ENCODE assay signal across 1 cellular context in the genomic region with DNA sequence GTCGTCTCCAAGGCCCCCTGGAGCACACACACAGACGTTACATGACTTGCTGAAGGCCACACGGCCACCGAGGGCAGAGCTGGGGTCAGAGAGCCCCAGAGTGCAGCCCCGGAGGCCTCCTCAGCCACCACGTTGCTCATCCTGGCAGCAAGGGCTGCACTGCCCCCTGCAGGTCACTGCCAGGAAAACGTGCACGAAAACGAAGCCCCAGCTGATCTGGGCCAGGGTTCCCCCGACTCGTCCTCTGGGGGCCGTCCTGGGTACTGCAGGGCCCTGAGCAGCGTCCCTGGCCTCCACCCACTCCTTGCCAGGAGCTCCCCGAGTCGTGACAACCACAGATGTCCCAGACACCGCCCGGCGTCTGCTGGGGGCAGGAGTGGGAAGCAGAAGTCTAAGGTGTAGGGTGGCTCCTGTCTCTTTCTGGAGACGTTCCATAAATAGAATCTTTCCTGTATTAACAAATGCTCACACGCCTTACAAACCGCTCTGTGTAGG.
A peak's percentile ranks its signal among the peaks of the same experiment; 100 is the strongest.
TF ChIP-seq lines count a peak whose summit lies in the region.

No MANE protein-coding gene starts in this region.

TF ChIP-seq in K562, 482 proteins besides CTCF, POLR2A, EP300 and RAD21 (continued from another document and continues in another):
- TF ChIP-seq, protein P1, sequence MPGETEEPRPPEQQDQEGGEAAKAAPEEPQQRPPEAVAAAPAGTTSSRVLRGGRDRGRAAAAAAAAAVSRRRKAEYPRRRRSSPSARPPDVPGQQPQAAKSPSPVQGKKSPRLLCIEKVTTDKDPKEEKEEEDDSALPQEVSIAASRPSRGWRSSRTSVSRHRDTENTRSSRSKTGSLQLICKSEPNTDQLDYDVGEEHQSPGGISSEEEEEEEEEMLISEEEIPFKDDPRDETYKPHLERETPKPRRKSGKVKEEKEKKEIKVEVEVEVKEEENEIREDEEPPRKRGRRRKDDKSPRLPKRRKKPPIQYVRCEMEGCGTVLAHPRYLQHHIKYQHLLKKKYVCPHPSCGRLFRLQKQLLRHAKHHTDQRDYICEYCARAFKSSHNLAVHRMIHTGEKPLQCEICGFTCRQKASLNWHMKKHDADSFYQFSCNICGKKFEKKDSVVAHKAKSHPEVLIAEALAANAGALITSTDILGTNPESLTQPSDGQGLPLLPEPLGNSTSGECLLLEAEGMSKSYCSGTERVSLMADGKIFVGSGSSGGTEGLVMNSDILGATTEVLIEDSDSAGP (CRISPR knock-in tag; IDR thresholded peaks at IDR 0.05) = peak; percentile 40; the same call in 1 of the 2 replicates
- TF ChIP-seq NBN (IDR thresholded peaks at IDR 0.05; ENCODE audit: low read depth) (peak; percentile 22; the same call in 1 of the 2 replicates), MCM2 (IDR thresholded peaks at IDR 0.05; ENCODE audit: low read depth) (no peak), CREB1 (IDR thresholded peaks at IDR 0.05) (no peak), CREB1 (CRISPR knock-in tag; IDR thresholded peaks at IDR 0.05) (peak; percentile 72; the same call in 1 of the 2 replicates), JUN (IDR thresholded peaks at IDR 0.05; ENCODE audit: borderline replicate concordance, low read depth, low read length) (peak; percentile 36; the same call in 1 of the 2 replicates), JUN (CRISPR knock-in tag; IDR thresholded peaks at IDR 0.05; ENCODE audit: borderline replicate concordance) (no peak), MAZ (CRISPR knock-in tag; conservative IDR thresholded peaks at IDR 0.05 in 1 of 2, IDR thresholded peaks at IDR 0.05 in 1 of 2) (peak; percentile 34 to 66; a peak in 2 of 4 replicates), XRCC5 (IDR thresholded peaks at IDR 0.05; ENCODE audit: low read depth, low read length) (peak; percentile 92), SIN3A (IDR thresholded peaks at IDR 0.05; ENCODE audit: borderline replicate concordance in 2 of 2, control insufficient read depth in 1 of 2, low read depth in 2 of 2, low read length in 2 of 2) (peak in 1 of 2 experiments; percentile 64; a peak in 1 of 4 replicates), CXXC5 (CRISPR knock-in tag; IDR thresholded peaks at IDR 0.05) (peak; percentile 67; the same call in 1 of the 2 replicates), FOXP1 (CRISPR knock-in tag; IDR thresholded peaks at IDR 0.05) (peak; percentile 61; the same call in 1 of the 2 replicates), GABPB1 (CRISPR knock-in tag; IDR thresholded peaks at IDR 0.05) (peak; percentile 75), ZBTB7A (IDR thresholded peaks at IDR 0.05; ENCODE audit: borderline replicate concordance, control insufficient read depth, low read depth, low read length) (peak; percentile 76; the same call in 1 of the 2 replicates), CBX1 (IDR thresholded peaks at IDR 0.05; ENCODE audit: low read depth) (peak; percentile 70; the same call in 1 of the 2 replicates), PCBP1 (IDR thresholded peaks at IDR 0.05; ENCODE audit: low read depth, low read length, poor library complexity, severe bottlenecking) (peak; percentile 50), ZNF311 (CRISPR knock-in tag; IDR thresholded peaks at IDR 0.05) (no peak), KLF16 (IDR thresholded peaks at IDR 0.05) (peak; percentile 59; the same call in 1 of the 2 replicates), SMAD4 (CRISPR knock-in tag; conservative IDR thresholded peaks at IDR 0.05) (0 out of 2 replicates have a peak, but pooled peaks have one; percentile 47), NR2C2 (CRISPR knock-in tag; IDR thresholded peaks at IDR 0.05) (peak; percentile 18; the same call in 1 of the 2 replicates), NR2C2 (tag; IDR thresholded peaks at IDR 0.05) (no peak), POLR2G (IDR thresholded peaks at IDR 0.05; ENCODE audit: low read depth, low read length) (peak; percentile 57), KHSRP (IDR thresholded peaks at IDR 0.05) (no peak), RB1 (IDR thresholded peaks at IDR 0.05; ENCODE audit: low read depth) (peak; percentile 59; the same call in 1 of the 2 replicates)
- TF ChIP-seq, protein P2, sequence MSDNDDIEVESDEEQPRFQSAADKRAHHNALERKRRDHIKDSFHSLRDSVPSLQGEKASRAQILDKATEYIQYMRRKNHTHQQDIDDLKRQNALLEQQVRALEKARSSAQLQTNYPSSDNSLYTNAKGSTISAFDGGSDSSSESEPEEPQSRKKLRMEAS (CRISPR knock-in tag; IDR thresholded peaks at IDR 0.05) = peak; percentile 94
- TF ChIP-seq, protein P3, sequence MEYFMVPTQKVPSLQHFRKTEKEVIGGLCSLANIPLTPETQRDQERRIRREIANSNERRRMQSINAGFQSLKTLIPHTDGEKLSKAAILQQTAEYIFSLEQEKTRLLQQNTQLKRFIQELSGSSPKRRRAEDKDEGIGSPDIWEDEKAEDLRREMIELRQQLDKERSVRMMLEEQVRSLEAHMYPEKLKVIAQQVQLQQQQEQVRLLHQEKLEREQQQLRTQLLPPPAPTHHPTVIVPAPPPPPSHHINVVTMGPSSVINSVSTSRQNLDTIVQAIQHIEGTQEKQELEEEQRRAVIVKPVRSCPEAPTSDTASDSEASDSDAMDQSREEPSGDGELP (CRISPR knock-in tag; IDR thresholded peaks at IDR 0.05; ENCODE audit: borderline replicate concordance) = peak; percentile 100
- TF ChIP-seq, protein P4, sequence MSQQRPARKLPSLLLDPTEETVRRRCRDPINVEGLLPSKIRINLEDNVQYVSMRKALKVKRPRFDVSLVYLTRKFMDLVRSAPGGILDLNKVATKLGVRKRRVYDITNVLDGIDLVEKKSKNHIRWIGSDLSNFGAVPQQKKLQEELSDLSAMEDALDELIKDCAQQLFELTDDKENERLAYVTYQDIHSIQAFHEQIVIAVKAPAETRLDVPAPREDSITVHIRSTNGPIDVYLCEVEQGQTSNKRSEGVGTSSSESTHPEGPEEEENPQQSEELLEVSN (IDR thresholded peaks at IDR 0.05; ENCODE audit: borderline replicate concordance in 1 of 2, extremely low read depth in 1 of 2, insufficient read depth in 1 of 2, insufficient read length in 1 of 2, low read depth in 1 of 2, low read length in 1 of 2, poor library complexity in 1 of 2, severe bottlenecking in 1 of 2) = peak; percentile 52 to 54
- TF ChIP-seq, protein P5, sequence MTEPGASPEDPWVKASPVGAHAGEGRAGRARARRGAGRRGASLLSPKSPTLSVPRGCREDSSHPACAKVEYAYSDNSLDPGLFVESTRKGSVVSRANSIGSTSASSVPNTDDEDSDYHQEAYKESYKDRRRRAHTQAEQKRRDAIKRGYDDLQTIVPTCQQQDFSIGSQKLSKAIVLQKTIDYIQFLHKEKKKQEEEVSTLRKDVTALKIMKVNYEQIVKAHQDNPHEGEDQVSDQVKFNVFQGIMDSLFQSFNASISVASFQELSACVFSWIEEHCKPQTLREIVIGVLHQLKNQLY (CRISPR knock-in tag; conservative IDR thresholded peaks at IDR 0.05) = no peak
- TF ChIP-seq, protein P6, sequence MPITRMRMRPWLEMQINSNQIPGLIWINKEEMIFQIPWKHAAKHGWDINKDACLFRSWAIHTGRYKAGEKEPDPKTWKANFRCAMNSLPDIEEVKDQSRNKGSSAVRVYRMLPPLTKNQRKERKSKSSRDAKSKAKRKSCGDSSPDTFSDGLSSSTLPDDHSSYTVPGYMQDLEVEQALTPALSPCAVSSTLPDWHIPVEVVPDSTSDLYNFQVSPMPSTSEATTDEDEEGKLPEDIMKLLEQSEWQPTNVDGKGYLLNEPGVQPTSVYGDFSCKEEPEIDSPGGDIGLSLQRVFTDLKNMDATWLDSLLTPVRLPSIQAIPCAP (CRISPR knock-in tag; IDR thresholded peaks at IDR 0.05; ENCODE audit: borderline replicate concordance) = no peak
- TF ChIP-seq, protein P7, sequence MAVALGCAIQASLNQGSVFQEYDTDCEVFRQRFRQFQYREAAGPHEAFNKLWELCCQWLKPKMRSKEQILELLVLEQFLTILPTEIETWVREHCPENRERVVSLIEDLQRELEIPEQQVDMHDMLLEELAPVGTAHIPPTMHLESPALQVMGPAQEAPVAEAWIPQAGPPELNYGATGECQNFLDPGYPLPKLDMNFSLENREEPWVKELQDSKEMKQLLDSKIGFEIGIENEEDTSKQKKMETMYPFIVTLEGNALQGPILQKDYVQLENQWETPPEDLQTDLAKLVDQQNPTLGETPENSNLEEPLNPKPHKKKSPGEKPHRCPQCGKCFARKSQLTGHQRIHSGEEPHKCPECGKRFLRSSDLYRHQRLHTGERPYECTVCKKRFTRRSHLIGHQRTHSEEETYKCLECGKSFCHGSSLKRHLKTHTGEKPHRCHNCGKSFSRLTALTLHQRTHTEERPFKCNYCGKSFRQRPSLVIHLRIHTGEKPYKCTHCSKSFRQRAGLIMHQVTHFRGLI (CRISPR knock-in tag; IDR thresholded peaks at IDR 0.05) = no peak
- TF ChIP-seq, protein P8, sequence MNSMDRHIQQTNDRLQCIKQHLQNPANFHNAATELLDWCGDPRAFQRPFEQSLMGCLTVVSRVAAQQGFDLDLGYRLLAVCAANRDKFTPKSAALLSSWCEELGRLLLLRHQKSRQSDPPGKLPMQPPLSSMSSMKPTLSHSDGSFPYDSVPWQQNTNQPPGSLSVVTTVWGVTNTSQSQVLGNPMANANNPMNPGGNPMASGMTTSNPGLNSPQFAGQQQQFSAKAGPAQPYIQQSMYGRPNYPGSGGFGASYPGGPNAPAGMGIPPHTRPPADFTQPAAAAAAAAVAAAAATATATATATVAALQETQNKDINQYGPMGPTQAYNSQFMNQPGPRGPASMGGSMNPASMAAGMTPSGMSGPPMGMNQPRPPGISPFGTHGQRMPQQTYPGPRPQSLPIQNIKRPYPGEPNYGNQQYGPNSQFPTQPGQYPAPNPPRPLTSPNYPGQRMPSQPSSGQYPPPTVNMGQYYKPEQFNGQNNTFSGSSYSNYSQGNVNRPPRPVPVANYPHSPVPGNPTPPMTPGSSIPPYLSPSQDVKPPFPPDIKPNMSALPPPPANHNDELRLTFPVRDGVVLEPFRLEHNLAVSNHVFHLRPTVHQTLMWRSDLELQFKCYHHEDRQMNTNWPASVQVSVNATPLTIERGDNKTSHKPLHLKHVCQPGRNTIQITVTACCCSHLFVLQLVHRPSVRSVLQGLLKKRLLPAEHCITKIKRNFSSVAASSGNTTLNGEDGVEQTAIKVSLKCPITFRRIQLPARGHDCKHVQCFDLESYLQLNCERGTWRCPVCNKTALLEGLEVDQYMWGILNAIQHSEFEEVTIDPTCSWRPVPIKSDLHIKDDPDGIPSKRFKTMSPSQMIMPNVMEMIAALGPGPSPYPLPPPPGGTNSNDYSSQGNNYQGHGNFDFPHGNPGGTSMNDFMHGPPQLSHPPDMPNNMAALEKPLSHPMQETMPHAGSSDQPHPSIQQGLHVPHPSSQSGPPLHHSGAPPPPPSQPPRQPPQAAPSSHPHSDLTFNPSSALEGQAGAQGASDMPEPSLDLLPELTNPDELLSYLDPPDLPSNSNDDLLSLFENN (IDR thresholded peaks at IDR 0.05; ENCODE audit: low read depth in 2 of 2, low read length in 2 of 2) = 0 out of 4 replicates have a peak, but pooled peaks of 1 of the 2 experiments have one; percentile 25
- TF ChIP-seq, protein P9, sequence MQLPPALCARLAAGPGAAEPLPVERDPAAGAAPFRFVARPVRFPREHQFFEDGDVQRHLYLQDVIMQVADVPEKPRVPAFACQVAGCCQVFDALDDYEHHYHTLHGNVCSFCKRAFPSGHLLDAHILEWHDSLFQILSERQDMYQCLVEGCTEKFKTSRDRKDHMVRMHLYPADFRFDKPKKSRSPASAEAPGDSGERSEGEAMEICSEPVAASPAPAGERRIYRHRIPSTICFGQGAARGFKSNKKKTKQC (CRISPR knock-in tag; IDR thresholded peaks at IDR 0.05) = peak; percentile 31; the same call in 1 of the 2 replicates
